In the genomic region with DNA sequence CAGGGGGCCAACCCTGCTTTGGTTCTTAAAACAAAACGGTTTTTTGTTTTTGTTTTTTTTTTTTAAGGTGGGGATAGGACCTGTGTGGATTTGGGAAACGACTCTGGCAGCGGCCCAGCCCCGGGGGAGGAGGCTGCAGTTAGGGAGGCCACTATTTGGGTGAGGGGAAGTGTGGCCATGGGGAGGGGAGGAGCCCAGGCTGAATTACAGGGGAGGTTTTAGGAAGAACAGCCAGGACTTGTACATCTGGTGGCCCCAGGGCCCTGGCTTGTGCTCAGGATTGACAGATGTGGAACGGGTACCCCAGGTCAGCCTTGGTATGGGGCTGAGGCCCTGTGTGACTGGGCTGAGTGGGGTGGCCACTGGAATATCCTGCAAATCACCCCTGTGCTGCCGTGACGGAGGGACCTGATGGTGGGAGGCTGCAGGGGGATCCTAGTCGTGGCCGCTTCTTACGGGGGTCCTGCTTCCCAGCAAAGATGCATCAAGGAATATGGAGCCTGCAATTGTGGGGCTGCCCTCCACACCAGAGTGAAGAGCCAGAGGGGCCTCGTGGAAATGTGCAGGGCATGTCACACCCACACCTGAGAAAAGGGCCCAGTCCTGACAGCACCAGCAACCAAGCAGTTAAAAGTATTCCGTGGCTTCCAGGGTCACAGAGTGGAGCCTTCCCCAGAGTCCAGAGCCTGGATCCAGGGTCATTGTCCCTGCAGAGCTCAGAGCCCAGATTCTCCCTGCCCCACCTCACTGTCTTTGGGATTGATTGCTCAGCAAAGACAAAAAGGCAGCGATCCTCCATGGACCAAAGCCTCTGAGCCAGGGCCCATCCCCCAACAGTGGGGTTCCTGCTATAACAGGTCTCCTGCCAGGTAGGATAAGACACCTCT, we compare ENCODE assay signal across 1 cellular context.
TF ChIP-seq lines count a peak whose summit lies in the region.

No MANE protein-coding gene starts in this region.

TF ChIP-seq in K562, 482 proteins besides CTCF, POLR2A, EP300 and RAD21:
- TF ChIP-seq, protein P1, sequence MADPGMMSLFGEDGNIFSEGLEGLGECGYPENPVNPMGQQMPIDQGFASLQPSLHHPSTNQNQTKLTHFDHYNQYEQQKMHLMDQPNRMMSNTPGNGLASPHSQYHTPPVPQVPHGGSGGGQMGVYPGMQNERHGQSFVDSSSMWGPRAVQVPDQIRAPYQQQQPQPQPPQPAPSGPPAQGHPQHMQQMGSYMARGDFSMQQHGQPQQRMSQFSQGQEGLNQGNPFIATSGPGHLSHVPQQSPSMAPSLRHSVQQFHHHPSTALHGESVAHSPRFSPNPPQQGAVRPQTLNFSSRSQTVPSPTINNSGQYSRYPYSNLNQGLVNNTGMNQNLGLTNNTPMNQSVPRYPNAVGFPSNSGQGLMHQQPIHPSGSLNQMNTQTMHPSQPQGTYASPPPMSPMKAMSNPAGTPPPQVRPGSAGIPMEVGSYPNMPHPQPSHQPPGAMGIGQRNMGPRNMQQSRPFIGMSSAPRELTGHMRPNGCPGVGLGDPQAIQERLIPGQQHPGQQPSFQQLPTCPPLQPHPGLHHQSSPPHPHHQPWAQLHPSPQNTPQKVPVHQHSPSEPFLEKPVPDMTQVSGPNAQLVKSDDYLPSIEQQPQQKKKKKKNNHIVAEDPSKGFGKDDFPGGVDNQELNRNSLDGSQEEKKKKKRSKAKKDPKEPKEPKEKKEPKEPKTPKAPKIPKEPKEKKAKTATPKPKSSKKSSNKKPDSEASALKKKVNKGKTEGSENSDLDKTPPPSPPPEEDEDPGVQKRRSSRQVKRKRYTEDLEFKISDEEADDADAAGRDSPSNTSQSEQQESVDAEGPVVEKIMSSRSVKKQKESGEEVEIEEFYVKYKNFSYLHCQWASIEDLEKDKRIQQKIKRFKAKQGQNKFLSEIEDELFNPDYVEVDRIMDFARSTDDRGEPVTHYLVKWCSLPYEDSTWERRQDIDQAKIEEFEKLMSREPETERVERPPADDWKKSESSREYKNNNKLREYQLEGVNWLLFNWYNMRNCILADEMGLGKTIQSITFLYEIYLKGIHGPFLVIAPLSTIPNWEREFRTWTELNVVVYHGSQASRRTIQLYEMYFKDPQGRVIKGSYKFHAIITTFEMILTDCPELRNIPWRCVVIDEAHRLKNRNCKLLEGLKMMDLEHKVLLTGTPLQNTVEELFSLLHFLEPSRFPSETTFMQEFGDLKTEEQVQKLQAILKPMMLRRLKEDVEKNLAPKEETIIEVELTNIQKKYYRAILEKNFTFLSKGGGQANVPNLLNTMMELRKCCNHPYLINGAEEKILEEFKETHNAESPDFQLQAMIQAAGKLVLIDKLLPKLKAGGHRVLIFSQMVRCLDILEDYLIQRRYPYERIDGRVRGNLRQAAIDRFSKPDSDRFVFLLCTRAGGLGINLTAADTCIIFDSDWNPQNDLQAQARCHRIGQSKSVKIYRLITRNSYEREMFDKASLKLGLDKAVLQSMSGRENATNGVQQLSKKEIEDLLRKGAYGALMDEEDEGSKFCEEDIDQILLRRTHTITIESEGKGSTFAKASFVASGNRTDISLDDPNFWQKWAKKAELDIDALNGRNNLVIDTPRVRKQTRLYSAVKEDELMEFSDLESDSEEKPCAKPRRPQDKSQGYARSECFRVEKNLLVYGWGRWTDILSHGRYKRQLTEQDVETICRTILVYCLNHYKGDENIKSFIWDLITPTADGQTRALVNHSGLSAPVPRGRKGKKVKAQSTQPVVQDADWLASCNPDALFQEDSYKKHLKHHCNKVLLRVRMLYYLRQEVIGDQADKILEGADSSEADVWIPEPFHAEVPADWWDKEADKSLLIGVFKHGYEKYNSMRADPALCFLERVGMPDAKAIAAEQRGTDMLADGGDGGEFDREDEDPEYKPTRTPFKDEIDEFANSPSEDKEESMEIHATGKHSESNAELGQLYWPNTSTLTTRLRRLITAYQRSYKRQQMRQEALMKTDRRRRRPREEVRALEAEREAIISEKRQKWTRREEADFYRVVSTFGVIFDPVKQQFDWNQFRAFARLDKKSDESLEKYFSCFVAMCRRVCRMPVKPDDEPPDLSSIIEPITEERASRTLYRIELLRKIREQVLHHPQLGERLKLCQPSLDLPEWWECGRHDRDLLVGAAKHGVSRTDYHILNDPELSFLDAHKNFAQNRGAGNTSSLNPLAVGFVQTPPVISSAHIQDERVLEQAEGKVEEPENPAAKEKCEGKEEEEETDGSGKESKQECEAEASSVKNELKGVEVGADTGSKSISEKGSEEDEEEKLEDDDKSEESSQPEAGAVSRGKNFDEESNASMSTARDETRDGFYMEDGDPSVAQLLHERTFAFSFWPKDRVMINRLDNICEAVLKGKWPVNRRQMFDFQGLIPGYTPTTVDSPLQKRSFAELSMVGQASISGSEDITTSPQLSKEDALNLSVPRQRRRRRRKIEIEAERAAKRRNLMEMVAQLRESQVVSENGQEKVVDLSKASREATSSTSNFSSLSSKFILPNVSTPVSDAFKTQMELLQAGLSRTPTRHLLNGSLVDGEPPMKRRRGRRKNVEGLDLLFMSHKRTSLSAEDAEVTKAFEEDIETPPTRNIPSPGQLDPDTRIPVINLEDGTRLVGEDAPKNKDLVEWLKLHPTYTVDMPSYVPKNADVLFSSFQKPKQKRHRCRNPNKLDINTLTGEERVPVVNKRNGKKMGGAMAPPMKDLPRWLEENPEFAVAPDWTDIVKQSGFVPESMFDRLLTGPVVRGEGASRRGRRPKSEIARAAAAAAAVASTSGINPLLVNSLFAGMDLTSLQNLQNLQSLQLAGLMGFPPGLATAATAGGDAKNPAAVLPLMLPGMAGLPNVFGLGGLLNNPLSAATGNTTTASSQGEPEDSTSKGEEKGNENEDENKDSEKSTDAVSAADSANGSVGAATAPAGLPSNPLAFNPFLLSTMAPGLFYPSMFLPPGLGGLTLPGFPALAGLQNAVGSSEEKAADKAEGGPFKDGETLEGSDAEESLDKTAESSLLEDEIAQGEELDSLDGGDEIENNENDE (IDR thresholded peaks at IDR 0.05; ENCODE audit: low read depth, low read length): no peak
- TF ChIP-seq, protein P2, sequence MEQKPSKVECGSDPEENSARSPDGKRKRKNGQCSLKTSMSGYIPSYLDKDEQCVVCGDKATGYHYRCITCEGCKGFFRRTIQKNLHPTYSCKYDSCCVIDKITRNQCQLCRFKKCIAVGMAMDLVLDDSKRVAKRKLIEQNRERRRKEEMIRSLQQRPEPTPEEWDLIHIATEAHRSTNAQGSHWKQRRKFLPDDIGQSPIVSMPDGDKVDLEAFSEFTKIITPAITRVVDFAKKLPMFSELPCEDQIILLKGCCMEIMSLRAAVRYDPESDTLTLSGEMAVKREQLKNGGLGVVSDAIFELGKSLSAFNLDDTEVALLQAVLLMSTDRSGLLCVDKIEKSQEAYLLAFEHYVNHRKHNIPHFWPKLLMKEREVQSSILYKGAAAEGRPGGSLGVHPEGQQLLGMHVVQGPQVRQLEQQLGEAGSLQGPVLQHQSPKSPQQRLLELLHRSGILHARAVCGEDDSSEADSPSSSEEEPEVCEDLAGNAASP (IDR thresholded peaks at IDR 0.05): no peak
- TF ChIP-seq HDAC1 (IDR thresholded peaks at IDR 0.05) (no peak), RFX7 (CRISPR knock-in tag; IDR thresholded peaks at IDR 0.05) (no peak), ZNF436 (CRISPR knock-in tag; IDR thresholded peaks at IDR 0.05) (no peak), NUFIP1 (IDR thresholded peaks at IDR 0.05; ENCODE audit: partially characterized antibody) (no peak), RBM22 (IDR thresholded peaks at IDR 0.05; ENCODE audit: low read depth, low read length, poor library complexity, severe bottlenecking) (no peak), ZNF79 (CRISPR knock-in tag; IDR thresholded peaks at IDR 0.05; ENCODE audit: low read depth) (no peak), NFIX (CRISPR knock-in tag; IDR thresholded peaks at IDR 0.05; ENCODE audit: low read depth) (no peak), MBD2 (IDR thresholded peaks at IDR 0.05; ENCODE audit: borderline replicate concordance, low read depth) (no peak), CCNT2 (IDR thresholded peaks at IDR 0.05; ENCODE audit: borderline replicate concordance, extremely low read depth, insufficient read length, low read depth, low read length) (no peak), TARDBP (IDR thresholded peaks at IDR 0.05) (no peak), SNIP1 (IDR thresholded peaks at IDR 0.05; ENCODE audit: low read depth) (no peak), MCM2 (IDR thresholded peaks at IDR 0.05; ENCODE audit: low read depth) (no peak), E2F3 (CRISPR knock-in tag; IDR thresholded peaks at IDR 0.05) (no peak)
- TF ChIP-seq, protein P3, sequence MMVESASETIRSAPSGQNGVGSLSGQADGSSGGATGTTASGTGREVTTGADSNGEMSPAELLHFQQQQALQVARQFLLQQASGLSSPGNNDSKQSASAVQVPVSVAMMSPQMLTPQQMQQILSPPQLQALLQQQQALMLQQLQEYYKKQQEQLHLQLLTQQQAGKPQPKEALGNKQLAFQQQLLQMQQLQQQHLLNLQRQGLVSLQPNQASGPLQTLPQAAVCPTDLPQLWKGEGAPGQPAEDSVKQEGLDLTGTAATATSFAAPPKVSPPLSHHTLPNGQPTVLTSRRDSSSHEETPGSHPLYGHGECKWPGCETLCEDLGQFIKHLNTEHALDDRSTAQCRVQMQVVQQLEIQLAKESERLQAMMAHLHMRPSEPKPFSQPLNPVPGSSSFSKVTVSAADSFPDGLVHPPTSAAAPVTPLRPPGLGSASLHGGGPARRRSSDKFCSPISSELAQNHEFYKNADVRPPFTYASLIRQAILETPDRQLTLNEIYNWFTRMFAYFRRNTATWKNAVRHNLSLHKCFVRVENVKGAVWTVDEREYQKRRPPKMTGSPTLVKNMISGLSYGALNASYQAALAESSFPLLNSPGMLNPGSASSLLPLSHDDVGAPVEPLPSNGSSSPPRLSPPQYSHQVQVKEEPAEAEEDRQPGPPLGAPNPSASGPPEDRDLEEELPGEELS (CRISPR knock-in tag; IDR thresholded peaks at IDR 0.05; ENCODE audit: borderline replicate concordance): no peak
- TF ChIP-seq, protein P4, sequence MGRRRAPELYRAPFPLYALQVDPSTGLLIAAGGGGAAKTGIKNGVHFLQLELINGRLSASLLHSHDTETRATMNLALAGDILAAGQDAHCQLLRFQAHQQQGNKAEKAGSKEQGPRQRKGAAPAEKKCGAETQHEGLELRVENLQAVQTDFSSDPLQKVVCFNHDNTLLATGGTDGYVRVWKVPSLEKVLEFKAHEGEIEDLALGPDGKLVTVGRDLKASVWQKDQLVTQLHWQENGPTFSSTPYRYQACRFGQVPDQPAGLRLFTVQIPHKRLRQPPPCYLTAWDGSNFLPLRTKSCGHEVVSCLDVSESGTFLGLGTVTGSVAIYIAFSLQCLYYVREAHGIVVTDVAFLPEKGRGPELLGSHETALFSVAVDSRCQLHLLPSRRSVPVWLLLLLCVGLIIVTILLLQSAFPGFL (CRISPR knock-in tag; IDR thresholded peaks at IDR 0.05): no peak
TF ChIP-seq in K562: peak in this region for 0.
